ENCODE assay signal across 9 cellular contexts in genomic region chr11:12175694-12176241, GRCh38.
DNase-seq lines count a peak whose midpoint lies in the region; ATAC-seq and TF ChIP-seq lines count a peak whose summit lies in the region.
"Had no signal": no experiment of that assay in that cellular context is flagged by ENCODE, and none has a peak within 500 bp of the region (broad histone marks: within the 10 kb centered on the region; RNA-seq: fewer than 3 reads in every experiment).

No MANE protein-coding gene starts in this region.

- H3K4me3 ChIP-seq in muscle layer of duodenum (ENCODE audit: low read depth in 1 of 2, low read length in 2 of 2) (no peak overlapping the region), OCI-LY7 (ENCODE audit: low read depth, low read length, poor library complexity, severe bottlenecking) (no peak overlapping the region)

- H3K9me3 Mint-ChIP-seq in Calu3 (ENCODE audit: low read depth, unreplicated experiment) = no peaks in the 10 kb centered on the region

- H3K9me2 ChIP-seq in OCI-LY7 (ENCODE audit: insufficient read depth, low read length) = no peaks in the 10 kb centered on the region

- H3K4me2 ChIP-seq in OCI-LY7 (ENCODE audit: low read length) = no peak overlapping the region

- H3K4me1 ChIP-seq in muscle layer of duodenum (ENCODE audit: control insufficient read depth in 1 of 2, insufficient read depth in 2 of 2, low read length in 2 of 2) (peaks cover 7 to 18% of the 10 kb centered on the region in 2 donors), OCI-LY7 (ENCODE audit: insufficient read depth, low read length, poor library complexity, severe bottlenecking) (no peaks in the 10 kb centered on the region)

- intact Hi-C loops in Calu3 (cut with micrococcal nuclease; ENCODE audit: unreplicated experiment) = loop anchor here (5.0 kb wide), 1 partner anchor 48 kb away; no protein-coding TSS in a partner anchor
- intact Hi-C loops in OCI-LY7 (cut with micrococcal nuclease; ENCODE audit: unreplicated experiment) = no loop called here

- no peak for TF ChIP-seq CTCF in Calu3 (IDR thresholded peaks at IDR 0.05; ENCODE audit: unreplicated experiment)
- TF ChIP-seq CTCF in OCI-LY7 (conservative IDR thresholded peaks at IDR 0.05; ENCODE audit: low read length) = no peak

- BruUV-seq in Calu3 (replicated peaks; lab: Mats Ljungman, UMichigan) (no TSS peak), OCI-LY7 (replicated peaks; lab: Mats Ljungman, UMichigan) (no TSS peak)

- peaks cover 35% of the 10 kb centered on the region for H3K36me3 Mint-ChIP-seq in Calu3 (ENCODE audit: insufficient read depth, unreplicated experiment)

- H3K9me3 ChIP-seq in muscle layer of duodenum (ENCODE audit: control insufficient read depth in 1 of 2, low read length in 2 of 2) (no peaks in the 10 kb centered on the region), OCI-LY7 (ENCODE audit: low read length) (no peaks in the 10 kb centered on the region)

- H4K20me1 ChIP-seq in OCI-LY7 (ENCODE audit: insufficient read depth, low read length) = no peaks in the 10 kb centered on the region

- peak overlapping the region; percentile 64 for H3K27ac Mint-ChIP-seq in Calu3 (ENCODE audit: unreplicated experiment)

- DNase-seq in Calu3 (no peak), HT1080 (ENCODE audit: low read depth) (peak; percentile 98), amniotic stem cell (lab: John Stamatoyannopoulos, UW) (peak; percentile 68), OCI-LY7 (ENCODE audit: low spot score) (no peak)
- DNase-seq: NCI-H446 treated with DMSO at 0.1 percent for 48 hours had no signal

- CTCF ChIA-PET in Calu3 (lab: Charles Lee) (no interaction called here), OCI-LY7 (lab: Charles Lee; ENCODE audit: unreplicated experiment) (no interaction called here)

- no peak for ATAC-seq in GM19395 (IDR thresholded peaks at IDR 0.05; ENCODE audit: unreplicated experiment)
- ATAC-seq in GM18861 (IDR thresholded peaks at IDR 0.05; ENCODE audit: unreplicated experiment) = no peak
- no peak for ATAC-seq in HG03521 (IDR thresholded peaks at IDR 0.05; ENCODE audit: unreplicated experiment)

- H3K4me1 Mint-ChIP-seq in Calu3 (ENCODE audit: low read depth, unreplicated experiment) = peaks cover 69% of the 10 kb centered on the region

- no peak overlapping the region for H2AFZ ChIP-seq in OCI-LY7 (ENCODE audit: low read length)

- H3K79me2 ChIP-seq in OCI-LY7 (ENCODE audit: insufficient read depth, low read depth, low read length) = no peaks in the 10 kb centered on the region

- peak overlapping the region; percentile 12 for H3K27ac ChIP-seq in muscle layer of duodenum (ENCODE audit: low read length)
- no peak overlapping the region for H3K27ac ChIP-seq in OCI-LY7 (ENCODE audit: low read depth, low read length, poor library complexity, severe bottlenecking)

- no peaks in the 10 kb centered on the region for H3K27me3 ChIP-seq in muscle layer of duodenum (ENCODE audit: low read depth, low read length)

- H3K36me3 ChIP-seq in muscle layer of duodenum (ENCODE audit: control insufficient read depth in 1 of 2, insufficient read depth in 2 of 2, low read length in 2 of 2) (peaks cover 0 to 8% of the 10 kb centered on the region in 2 donors), OCI-LY7 (ENCODE audit: insufficient read depth, low read length) (no peaks in the 10 kb centered on the region)

- H3K4me3 Mint-ChIP-seq in Calu3 (ENCODE audit: low read depth, unreplicated experiment) = peak overlapping the region; percentile 11

- no peaks in the 10 kb centered on the region for H3K27me3 Mint-ChIP-seq in Calu3 (ENCODE audit: unreplicated experiment)

- POLR2A ChIA-PET in OCI-LY7 (lab: Charles Lee) = no interaction called here

Comparison
In these comparisons a context has a peak if more than half of its experiments do, and no peak if none do; other contexts are left out.
1. DNase-seq: peak in HT1080 (single experiment) and amniotic stem cell (single experiment); none in Calu3 (single experiment) and OCI-LY7 (single experiment).